ENCODE assay signal across 1 cellular context in the genomic region with DNA sequence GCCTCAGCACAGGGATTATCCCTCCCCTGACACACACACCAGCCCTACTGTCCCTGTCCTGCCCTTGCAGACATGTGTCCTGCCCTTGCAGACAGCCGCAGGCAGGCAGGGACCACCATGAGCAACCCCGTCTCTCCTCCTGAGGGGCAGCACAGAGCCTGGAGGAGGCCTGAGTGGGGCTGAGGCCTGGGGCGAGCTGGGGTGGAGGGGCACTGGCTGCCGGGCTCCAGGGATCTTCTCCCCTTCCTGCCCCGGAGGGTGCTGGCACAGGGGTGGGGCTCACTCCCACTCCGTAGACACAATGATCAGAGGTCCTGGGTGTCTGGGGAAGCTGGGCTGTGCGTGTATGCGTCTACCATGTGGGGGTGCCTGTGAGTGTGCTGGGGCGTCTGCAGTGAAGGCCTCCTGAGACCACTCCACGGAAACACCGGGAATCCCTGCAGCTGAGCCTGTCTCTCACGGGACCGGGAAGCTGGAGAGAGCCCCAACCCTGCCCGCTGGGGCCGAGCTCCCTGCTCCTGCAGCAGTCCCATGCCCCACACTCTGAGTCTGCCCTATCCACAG.
TF ChIP-seq lines count a peak whose summit lies in the region.

No MANE protein-coding gene starts in this region.

TF ChIP-seq in K562, 482 proteins besides CTCF, POLR2A, EP300 and RAD21 (continues in another document):
- no peak for TF ChIP-seq BRF2 (IDR thresholded peaks at IDR 0.05; ENCODE audit: borderline replicate concordance, insufficient read depth, insufficient read length)
- no peak for TF ChIP-seq ETV1 (tag; conservative IDR thresholded peaks at IDR 0.05; ENCODE audit: low read depth)
- TF ChIP-seq NR2F6 (CRISPR knock-in tag; IDR thresholded peaks at IDR 0.05), result no peak
- no peak for TF ChIP-seq SRF (CRISPR knock-in tag; IDR thresholded peaks at IDR 0.05)
- TF ChIP-seq JUNB (CRISPR knock-in tag; conservative IDR thresholded peaks at IDR 0.05), result no peak
- TF ChIP-seq, protein P1, sequence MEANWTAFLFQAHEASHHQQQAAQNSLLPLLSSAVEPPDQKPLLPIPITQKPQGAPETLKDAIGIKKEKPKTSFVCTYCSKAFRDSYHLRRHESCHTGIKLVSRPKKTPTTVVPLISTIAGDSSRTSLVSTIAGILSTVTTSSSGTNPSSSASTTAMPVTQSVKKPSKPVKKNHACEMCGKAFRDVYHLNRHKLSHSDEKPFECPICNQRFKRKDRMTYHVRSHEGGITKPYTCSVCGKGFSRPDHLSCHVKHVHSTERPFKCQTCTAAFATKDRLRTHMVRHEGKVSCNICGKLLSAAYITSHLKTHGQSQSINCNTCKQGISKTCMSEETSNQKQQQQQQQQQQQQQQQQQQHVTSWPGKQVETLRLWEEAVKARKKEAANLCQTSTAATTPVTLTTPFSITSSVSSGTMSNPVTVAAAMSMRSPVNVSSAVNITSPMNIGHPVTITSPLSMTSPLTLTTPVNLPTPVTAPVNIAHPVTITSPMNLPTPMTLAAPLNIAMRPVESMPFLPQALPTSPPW (CRISPR knock-in tag; IDR thresholded peaks at IDR 0.05), result peak; percentile 58; the same call in 1 of the 2 replicates
- no peak for TF ChIP-seq ZNF431 (CRISPR knock-in tag; IDR thresholded peaks at IDR 0.05)
- no peak for TF ChIP-seq ARID2 (IDR thresholded peaks at IDR 0.05)
- TF ChIP-seq ZNF592 (IDR thresholded peaks at IDR 0.05), result no peak
- TF ChIP-seq ZNF740 (CRISPR knock-in tag; IDR thresholded peaks at IDR 0.05), result 0 out of 2 replicates have a peak, but pooled peaks have one; percentile 34
- TF ChIP-seq ZNF740 (tag; IDR thresholded peaks at IDR 0.05), result no peak
- no peak; the same call in 1 of the 2 replicates for TF ChIP-seq ZNF395 (CRISPR knock-in tag; IDR thresholded peaks at IDR 0.05)
- TF ChIP-seq NFXL1 (CRISPR knock-in tag; IDR thresholded peaks at IDR 0.05), result no peak
- TF ChIP-seq GABPA (tag; conservative IDR thresholded peaks at IDR 0.05; ENCODE audit: low read depth), result no peak
- TF ChIP-seq, protein P2, sequence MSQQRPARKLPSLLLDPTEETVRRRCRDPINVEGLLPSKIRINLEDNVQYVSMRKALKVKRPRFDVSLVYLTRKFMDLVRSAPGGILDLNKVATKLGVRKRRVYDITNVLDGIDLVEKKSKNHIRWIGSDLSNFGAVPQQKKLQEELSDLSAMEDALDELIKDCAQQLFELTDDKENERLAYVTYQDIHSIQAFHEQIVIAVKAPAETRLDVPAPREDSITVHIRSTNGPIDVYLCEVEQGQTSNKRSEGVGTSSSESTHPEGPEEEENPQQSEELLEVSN (IDR thresholded peaks at IDR 0.05; ENCODE audit: borderline replicate concordance in 1 of 2, extremely low read depth in 1 of 2, insufficient read depth in 1 of 2, insufficient read length in 1 of 2, low read depth in 1 of 2, low read length in 1 of 2, poor library complexity in 1 of 2, severe bottlenecking in 1 of 2), result peak in 1 of 2 experiments; percentile 14
- TF ChIP-seq CTBP1 (IDR thresholded peaks at IDR 0.05; ENCODE audit: borderline replicate concordance), result no peak
- TF ChIP-seq, protein P3, sequence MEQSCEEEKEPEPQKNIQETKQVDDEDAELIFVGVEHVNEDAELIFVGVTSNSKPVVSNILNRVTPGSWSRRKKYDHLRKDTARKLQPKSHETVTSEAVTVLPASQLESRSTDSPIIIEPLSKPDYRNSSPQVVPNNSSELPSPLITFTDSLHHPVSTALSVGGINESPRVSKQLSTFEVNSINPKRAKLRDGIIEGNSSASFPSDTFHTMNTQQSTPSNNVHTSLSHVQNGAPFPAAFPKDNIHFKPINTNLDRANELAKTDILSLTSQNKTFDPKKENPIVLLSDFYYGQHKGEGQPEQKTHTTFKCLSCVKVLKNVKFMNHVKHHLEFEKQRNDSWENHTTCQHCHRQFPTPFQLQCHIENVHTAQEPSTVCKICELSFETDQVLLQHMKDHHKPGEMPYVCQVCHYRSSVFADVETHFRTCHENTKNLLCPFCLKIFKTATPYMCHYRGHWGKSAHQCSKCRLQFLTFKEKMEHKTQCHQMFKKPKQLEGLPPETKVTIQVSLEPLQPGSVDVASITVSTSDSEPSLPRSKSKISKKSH (CRISPR knock-in tag; IDR thresholded peaks at IDR 0.05), result no peak
- no peak for TF ChIP-seq ESRRA (IDR thresholded peaks at IDR 0.05; ENCODE audit: borderline replicate concordance, low read depth)
- TF ChIP-seq FOXP1 (CRISPR knock-in tag; IDR thresholded peaks at IDR 0.05), result no peak
- no peak for TF ChIP-seq ZNF224 (CRISPR knock-in tag; IDR thresholded peaks at IDR 0.05)
- peak in 1 of 2 experiments; percentile 7; a peak in 1 of 4 replicates for TF ChIP-seq MAZ (CRISPR knock-in tag; conservative IDR thresholded peaks at IDR 0.05 in 1 of 2, IDR thresholded peaks at IDR 0.05 in 1 of 2)
- no peak for TF ChIP-seq HLTF (IDR thresholded peaks at IDR 0.05)
- TF ChIP-seq GABPB1 (CRISPR knock-in tag; IDR thresholded peaks at IDR 0.05), result peak; percentile 12; the same call in 1 of the 2 replicates
- TF ChIP-seq RBM17 (IDR thresholded peaks at IDR 0.05; ENCODE audit: borderline replicate concordance, low read depth, low read length), result no peak
- 0 out of 4 replicates have a peak, but pooled peaks of 1 of the 2 experiments have one; percentile 18 for TF ChIP-seq TEAD1 (CRISPR knock-in tag; IDR thresholded peaks at IDR 0.05)
- TF ChIP-seq, protein P4, sequence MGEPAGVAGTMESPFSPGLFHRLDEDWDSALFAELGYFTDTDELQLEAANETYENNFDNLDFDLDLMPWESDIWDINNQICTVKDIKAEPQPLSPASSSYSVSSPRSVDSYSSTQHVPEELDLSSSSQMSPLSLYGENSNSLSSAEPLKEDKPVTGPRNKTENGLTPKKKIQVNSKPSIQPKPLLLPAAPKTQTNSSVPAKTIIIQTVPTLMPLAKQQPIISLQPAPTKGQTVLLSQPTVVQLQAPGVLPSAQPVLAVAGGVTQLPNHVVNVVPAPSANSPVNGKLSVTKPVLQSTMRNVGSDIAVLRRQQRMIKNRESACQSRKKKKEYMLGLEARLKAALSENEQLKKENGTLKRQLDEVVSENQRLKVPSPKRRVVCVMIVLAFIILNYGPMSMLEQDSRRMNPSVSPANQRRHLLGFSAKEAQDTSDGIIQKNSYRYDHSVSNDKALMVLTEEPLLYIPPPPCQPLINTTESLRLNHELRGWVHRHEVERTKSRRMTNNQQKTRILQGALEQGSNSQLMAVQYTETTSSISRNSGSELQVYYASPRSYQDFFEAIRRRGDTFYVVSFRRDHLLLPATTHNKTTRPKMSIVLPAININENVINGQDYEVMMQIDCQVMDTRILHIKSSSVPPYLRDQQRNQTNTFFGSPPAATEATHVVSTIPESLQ (CRISPR knock-in tag; IDR thresholded peaks at IDR 0.05), result 0 out of 2 replicates have a peak, but pooled peaks have one; percentile 42
- peak; percentile 21; the same call in 1 of the 2 replicates for TF ChIP-seq ARID4B (CRISPR knock-in tag; IDR thresholded peaks at IDR 0.05)
- TF ChIP-seq SMAD4 (CRISPR knock-in tag; conservative IDR thresholded peaks at IDR 0.05), result peak; percentile 35; the same call in 1 of the 2 replicates
- TF ChIP-seq COPS2 (conservative IDR thresholded peaks at IDR 0.05), result no peak
- TF ChIP-seq RBM14 (IDR thresholded peaks at IDR 0.05; ENCODE audit: borderline replicate concordance, insufficient read depth, low read depth, low read length), result no peak
- TF ChIP-seq CEBPB (tag; IDR thresholded peaks at IDR 0.05), result no peak
- peak; percentile 31; the same call in 1 of the 2 replicates for TF ChIP-seq ZFX (CRISPR knock-in tag; IDR thresholded peaks at IDR 0.05)
- TF ChIP-seq GTF2B (IDR thresholded peaks at IDR 0.05; ENCODE audit: extremely low read depth, insufficient read length), result no peak
- TF ChIP-seq FOXJ3 (CRISPR knock-in tag; IDR thresholded peaks at IDR 0.05), result no peak
- no peak for TF ChIP-seq FOSL1 (tag; conservative IDR thresholded peaks at IDR 0.05)
- TF ChIP-seq SREBF1 (IDR thresholded peaks at IDR 0.05; ENCODE audit: borderline replicate concordance, low read depth, low read length), result no peak
- TF ChIP-seq SMARCA4 (IDR thresholded peaks at IDR 0.05), result no peak
